23 cellular contexts compared by ENCODE assay signal in the genomic region with DNA sequence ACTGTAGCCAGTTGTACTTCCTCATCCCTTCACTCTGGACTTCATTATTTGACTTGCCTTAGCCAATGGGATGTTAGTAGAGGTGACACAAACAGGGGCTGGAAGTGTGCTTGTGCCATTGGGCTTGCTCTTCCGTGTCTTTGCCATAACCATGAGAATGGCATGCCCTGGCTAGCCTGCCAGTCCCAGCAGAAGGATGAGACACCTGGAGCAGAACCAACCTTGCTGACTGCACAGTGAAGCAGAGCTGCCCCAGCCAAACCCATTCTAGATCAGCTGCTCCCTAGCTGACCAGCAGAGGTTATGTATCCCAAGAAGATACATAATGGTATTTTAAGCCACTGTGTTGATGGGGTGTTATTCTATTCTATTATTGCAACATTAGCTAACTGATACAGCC. TPM values are rescaled to one million over a fixed set of nuclear protein-coding genes. Genes with fewer than 3 reads are reported as not detected.
A peak's percentile ranks its signal among the peaks of the same experiment; 100 is the strongest.
DNase-seq lines count a peak whose midpoint lies in the region; ATAC-seq, FAIRE-seq and TF ChIP-seq lines count a peak whose summit lies in the region.
"Had no signal": no experiment of that assay in that cellular context is flagged by ENCODE, and none has a peak within 500 bp of the region (broad histone marks: within the 10 kb centered on the region; RNA-seq: fewer than 3 reads in every experiment).

No MANE protein-coding gene starts in this region.

- no peak for TF ChIP-seq POLR2A in suprapubic skin (IDR thresholded peaks at IDR 0.05)

- H3K27me3 ChIP-seq in RWPE2 (ENCODE audit: insufficient read depth, poor library complexity, severe bottlenecking) (no peaks in the 10 kb centered on the region), foreskin keratinocyte (no peaks in the 10 kb centered on the region), suprapubic skin (no peaks in the 10 kb centered on the region)
- H3K27me3 ChIP-seq: BLaER1, SJSA1 had no signal

- intact Hi-C loops in kidney (cut with DNase I): no loop called here

- peak; percentile 34 for DNase-seq in SIG-M5 treated with dmso at 0.1 percent for 504 hours (lab: John Stamatoyannopoulos, UW; ENCODE audit: unreplicated experiment)
- DNase-seq in SIG-M5 (lab: John Stamatoyannopoulos, UW): no peak
- no peak for DNase-seq in RWPE2 (ENCODE audit: low spot score)
- DNase-seq in foreskin keratinocyte: peak; percentile 77 to 88
- DNase-seq in suprapubic skin (ENCODE audit: low spot score in 2 of 2): no peak
- DNase-seq in Ammon's horn (ENCODE audit: low spot score): no peak
- DNase-seq in activated effector memory CD4-positive, alpha-beta T cell treated with Interleukin-2 at 50 U/mL for 16 hours: no peak
- DNase-seq in kidney: no peak
- DNase-seq: CD8-positive, alpha-beta memory T cell; DMS79 treated with DMSO at 0.1 percent for 48 hours; GOT3; NCI-H1092; NCI-H146; NCI-H2081; NCI-H345; NK-92 treated with Interleukin-12 subunit alpha and Interleukin-12 subunit beta, amount 100 ng/mL, for 24 hours; OCI-M1 had no signal

- no peak for TF ChIP-seq EP300 in suprapubic skin (IDR thresholded peaks at IDR 0.05)

- TF ChIP-seq CTCF in RWPE2 (IDR thresholded peaks at IDR 0.05; ENCODE audit: poor library complexity, severe bottlenecking) (no peak), foreskin keratinocyte (conservative IDR thresholded peaks at IDR 0.05) (no peak), suprapubic skin (IDR thresholded peaks at IDR 0.05) (no peak), kidney (IDR thresholded peaks at IDR 0.05; ENCODE audit: borderline replicate concordance, extremely low read depth, insufficient read depth) (no peak)

- peak; percentile 78 for ATAC-seq in RWPE2 (ENCODE audit: low read depth)
- peak; percentile 93 for ATAC-seq in foreskin keratinocyte
- ATAC-seq: GM12878 had no signal

- H3K9ac ChIP-seq in kidney (ENCODE audit: low read length in 2 of 2): no peak overlapping the region
- H3K9ac ChIP-seq: BLaER1 had no signal

- H3K4me1 ChIP-seq in RWPE2 (ENCODE audit: insufficient read depth, poor library complexity, severe bottlenecking) (peaks cover 9% of the 10 kb centered on the region), foreskin keratinocyte (peaks cover 14% of the 10 kb centered on the region), suprapubic skin (peaks cover 5% of the 10 kb centered on the region), kidney (ENCODE audit: control insufficient read depth in 1 of 2, insufficient read depth in 1 of 2, low read depth in 1 of 2, low read length in 2 of 2) (no peaks in the 10 kb centered on the region)
- H3K4me1 ChIP-seq: SJSA1 had no signal

- H3K27ac ChIP-seq in RWPE2 (ENCODE audit: poor library complexity, severe bottlenecking) (no peak overlapping the region), foreskin keratinocyte (peak overlapping the region; percentile 0), suprapubic skin (peak overlapping the region; percentile 30), kidney (ENCODE audit: low read depth in 2 of 2, low read length in 2 of 2) (no peak overlapping the region)
- H3K27ac ChIP-seq: BLaER1, HL-60, SJSA1 had no signal

- WGBS in suprapubic skin: 40% methylated on average over 1 of the region's 1 CpG

- no peaks in the 10 kb centered on the region for H3K36me3 ChIP-seq in RWPE2 (ENCODE audit: low read depth)
- no peaks in the 10 kb centered on the region for H3K36me3 ChIP-seq in suprapubic skin
- H3K36me3 ChIP-seq in kidney (ENCODE audit: control insufficient read depth in 1 of 2, insufficient read depth in 2 of 2, low read length in 2 of 2): no peaks in the 10 kb centered on the region
- H3K36me3 ChIP-seq: BLaER1, SJSA1 had no signal

- no peak for FAIRE-seq in kidney (lab: Jason Lieb, UNC)
- FAIRE-seq: D721Med, G401.6, GM12878 had no signal

- H3K4me3 ChIP-seq in RWPE2 (ENCODE audit: severe bottlenecking) (no peak overlapping the region), suprapubic skin (no peak overlapping the region), kidney (ENCODE audit: low read length in 2 of 2) (no peak overlapping the region)
- H3K4me3 ChIP-seq: BLaER1, GM12878, SJSA1 had no signal

- H3K9me3 ChIP-seq in RWPE2 (ENCODE audit: severe bottlenecking) (no peaks in the 10 kb centered on the region), suprapubic skin (no peaks in the 10 kb centered on the region), kidney (ENCODE audit: control insufficient read depth in 1 of 2, low read length in 2 of 2) (no peaks in the 10 kb centered on the region)
- H3K9me3 ChIP-seq: BLaER1, SJSA1 had no signal

RNA-seq across cellular contexts. Expression of a gene that starts 17.0 kb away (rescaled TPM):
- total RNA-seq in foreskin keratinocyte: 5.9 and 6.6 TPM in 2 replicates
- 4.0 and 6.4 TPM in 2 replicates for polyA plus RNA-seq in foreskin keratinocyte
- 10 to 100 TPM; 20.7 to 75.5 (median 47.6) TPM for total RNA-seq in suprapubic skin
- 16.6 TPM for total RNA-seq in kidney
- polyA plus RNA-seq in kidney (ENCODE audit: insufficient read depth, low read depth, low replicate concordance): 10.4 TPM

RNA-seq across cellular contexts. Expression of a gene that starts 36.8 kb away (rescaled TPM):
- total RNA-seq in foreskin keratinocyte (28.8 and 29.8 TPM in 2 replicates), suprapubic skin (10 to 100 TPM; 20.8 to 50.0 (median 34.3) TPM), kidney (45.7 TPM)
- polyA plus RNA-seq in foreskin keratinocyte (5.6 and 7.1 TPM in 2 replicates), kidney (ENCODE audit: insufficient read depth, low read depth, low replicate concordance) (7.1 TPM)

Comparison
In these comparisons a context has a peak if more than half of its experiments do, and no peak if none do; other contexts are left out.
1. DNase-seq: peak in SIG-M5 treated with dmso at 0.1 percent for 504 hours (single experiment) and foreskin keratinocyte (2 of 2); none in SIG-M5 (single experiment), RWPE2 (single experiment), suprapubic skin (0 of 2), Ammon's horn (single experiment), activated effector memory CD4-positive, alpha-beta T cell treated with Interleukin-2 at 50 U/mL for 16 hours (single experiment) and kidney (single experiment).
2. H3K27ac ChIP-seq: peak in foreskin keratinocyte (single experiment) and suprapubic skin (single experiment); none in RWPE2 (single experiment) and kidney (0 of 2).